In genomic region chr6:167212716-167213011, GRCh38 we compare ENCODE assay signal across 17 cellular contexts. TPM values are rescaled to one million over a fixed set of nuclear protein-coding genes. Genes with fewer than 3 reads are reported as not detected.
DNase-seq lines count a peak whose midpoint lies in the region; ATAC-seq and TF ChIP-seq lines count a peak whose summit lies in the region.
"Had no signal": no experiment of that assay in that cellular context is flagged by ENCODE, and none has a peak within 500 bp of the region (broad histone marks: within the 10 kb centered on the region; RNA-seq: fewer than 3 reads in every experiment).

No MANE protein-coding gene starts in this region.

- TF ChIP-seq CTCF in neural cell (IDR thresholded peaks at IDR 0.05; ENCODE audit: poor library complexity, severe bottlenecking) = no peak

- H3K4me3 Mint-ChIP-seq in activated CD4-positive, alpha-beta memory T cell treated with anti-CD3 and anti-CD28 coated beads for 36 hours = no peak overlapping the region
- H3K4me3 Mint-ChIP-seq in activated CD4-positive, alpha-beta memory T cell treated with anti-CD3 and anti-CD28 coated beads, Interleukin-2, amount 10 ng/mL, durations not matched to agents 7 days and 5 days = no peak overlapping the region
- H3K4me3 Mint-ChIP-seq: mesothelial cell of epicardium, WTC11 had no signal

- H3K36me3 ChIP-seq in neural cell (ENCODE audit: insufficient read depth, low read length) = no peaks in the 10 kb centered on the region

- POLR2A ChIA-PET in activated CD4-positive, alpha-beta memory T cell treated with anti-CD3 and anti-CD28 coated beads for 36 hours (lab: Charles Lee) = interaction anchor here (0.8 kb wide), 1 partner anchor 138 kb away, joined by 3 read pairs; no protein-coding TSS in a partner anchor
- POLR2A ChIA-PET in activated CD4-positive, alpha-beta memory T cell treated with anti-CD3 and anti-CD28 coated beads, Interleukin-2, amount 10 ng/mL, durations not matched to agents 7 days and 5 days (lab: Charles Lee) = no interaction called here

- H3K4me3 ChIP-seq in neural cell (ENCODE audit: low read length) = no peak overlapping the region

- no peaks in the 10 kb centered on the region for H4K20me1 ChIP-seq in neural cell (ENCODE audit: insufficient read depth)

- H3K27me3 ChIP-seq in neural cell (ENCODE audit: insufficient read depth, low read depth, low read length) = no peaks in the 10 kb centered on the region

- H3F3A ChIP-seq in neural cell (ENCODE audit: insufficient read depth, low read length, poor library complexity, severe bottlenecking) = no peaks in the 10 kb centered on the region

- H3K36me3 Mint-ChIP-seq in activated CD4-positive, alpha-beta memory T cell treated with anti-CD3 and anti-CD28 coated beads for 36 hours = no peaks in the 10 kb centered on the region
- H3K36me3 Mint-ChIP-seq in activated CD4-positive, alpha-beta memory T cell treated with anti-CD3 and anti-CD28 coated beads, Interleukin-2, amount 10 ng/mL, durations not matched to agents 7 days and 5 days (ENCODE audit: low read depth) = no peaks in the 10 kb centered on the region
- H3K36me3 Mint-ChIP-seq: mesothelial cell of epicardium, WTC11 had no signal

- peak overlapping the region; percentile 28 for H3K27ac ChIP-seq in neural cell (ENCODE audit: low read length)

- TF ChIP-seq RAD21 in neural cell (conservative IDR thresholded peaks at IDR 0.05) = no peak

- in situ Hi-C loops in G401 (cut with HindIII; ENCODE audit: low sequenced_read_pairs) = no loop called here

- peaks cover 6% of the 10 kb centered on the region for H3K4me1 Mint-ChIP-seq in activated CD4-positive, alpha-beta memory T cell treated with anti-CD3 and anti-CD28 coated beads for 36 hours (ENCODE audit: low read depth)
- H3K4me1 Mint-ChIP-seq in activated CD4-positive, alpha-beta memory T cell treated with anti-CD3 and anti-CD28 coated beads, Interleukin-2, amount 10 ng/mL, durations not matched to agents 7 days and 5 days = peaks cover 5% of the 10 kb centered on the region

- ATAC-seq in GM21717 (IDR thresholded peaks at IDR 0.05; ENCODE audit: unreplicated experiment) (peak; percentile 86), HG03066 (IDR thresholded peaks at IDR 0.05; ENCODE audit: low read depth, unreplicated experiment) (peak; percentile 50)
- ATAC-seq: WTC11 had no signal

- intact Hi-C loops in activated CD4-positive, alpha-beta memory T cell treated with anti-CD3 and anti-CD28 coated beads for 36 hours (cut with micrococcal nuclease) = loop anchor here (2.0 kb wide), 1 partner anchor 140 kb away; no protein-coding TSS in a partner anchor

- H3K9me3 ChIP-seq in neural cell (ENCODE audit: low read length) = no peaks in the 10 kb centered on the region

- H3K27ac Mint-ChIP-seq in activated CD4-positive, alpha-beta memory T cell treated with anti-CD3 and anti-CD28 coated beads for 36 hours = no peak overlapping the region
- no peak overlapping the region for H3K27ac Mint-ChIP-seq in activated CD4-positive, alpha-beta memory T cell treated with anti-CD3 and anti-CD28 coated beads, Interleukin-2, amount 10 ng/mL, durations not matched to agents 7 days and 5 days
- H3K27ac Mint-ChIP-seq: mesothelial cell of epicardium, WTC11 had no signal

- no peak for TF ChIP-seq EP300 in neural cell (conservative IDR thresholded peaks at IDR 0.05; ENCODE audit: poor library complexity, severe bottlenecking)

- no peaks in the 10 kb centered on the region for H3K79me2 ChIP-seq in neural cell (replicated peaks; ENCODE audit: insufficient read depth, low read length)

- no peak overlapping the region for H3K4me2 ChIP-seq in neural cell (ENCODE audit: low read length)

- CTCF ChIA-PET in activated CD4-positive, alpha-beta memory T cell treated with anti-CD3 and anti-CD28 coated beads for 36 hours (lab: Charles Lee) = interaction anchor here (0.7 kb wide), 1 partner anchor 139 kb away, joined by 4 read pairs; no protein-coding TSS in a partner anchor
- CTCF ChIA-PET in activated CD4-positive, alpha-beta memory T cell treated with anti-CD3 and anti-CD28 coated beads, Interleukin-2, amount 10 ng/mL, durations not matched to agents 7 days and 5 days (lab: Charles Lee) = no interaction called here

- H3K9me2 ChIP-seq in neural cell (ENCODE audit: insufficient read depth, low read length) = no peaks in the 10 kb centered on the region

- peaks cover 1% of the 10 kb centered on the region for H3K27me3 Mint-ChIP-seq in activated CD4-positive, alpha-beta memory T cell treated with anti-CD3 and anti-CD28 coated beads for 36 hours
- peaks cover 6% of the 10 kb centered on the region for H3K27me3 Mint-ChIP-seq in activated CD4-positive, alpha-beta memory T cell treated with anti-CD3 and anti-CD28 coated beads, Interleukin-2, amount 10 ng/mL, durations not matched to agents 7 days and 5 days

- DNase-seq in activated CD4-positive, alpha-beta memory T cell treated with anti-CD3 and anti-CD28 coated beads for 36 hours = peak; percentile 35
- DNase-seq in activated CD4-positive, alpha-beta memory T cell treated with anti-CD3 and anti-CD28 coated beads, Interleukin-2, amount 10 ng/mL, durations not matched to agents 7 days and 5 days = no peak
- DNase-seq in AML-193 (lab: John Stamatoyannopoulos, UW) = no peak
- no peak for DNase-seq in glomerular visceral epithelial cell (ENCODE audit: extremely low spot score)
- no peak for DNase-seq in G401 (ENCODE audit: low spot score)
- DNase-seq: 8988T; activated T-cell treated with anti-CD3 and anti-CD28 coated beads, Interleukin-2, amount 50 U/mL, for 1 hour; NK-92 treated with Interleukin-12 subunit alpha and Interleukin-12 subunit beta, amount 100 ng/mL, for 24 hours; trophoblast cell had no signal

- no peak overlapping the region for H2AFZ ChIP-seq in neural cell (ENCODE audit: low read depth, low read length)

- H3K9me3 Mint-ChIP-seq in activated CD4-positive, alpha-beta memory T cell treated with anti-CD3 and anti-CD28 coated beads for 36 hours = no peaks in the 10 kb centered on the region
- no peaks in the 10 kb centered on the region for H3K9me3 Mint-ChIP-seq in activated CD4-positive, alpha-beta memory T cell treated with anti-CD3 and anti-CD28 coated beads, Interleukin-2, amount 10 ng/mL, durations not matched to agents 7 days and 5 days
- H3K9me3 Mint-ChIP-seq: mesothelial cell of epicardium, WTC11 had no signal

- H3K9ac ChIP-seq in neural cell (ENCODE audit: low read length) = no peak overlapping the region

TF ChIP-seq in neural cell, 6 proteins besides CTCF, POLR2A, EP300 and RAD21:
- TF ChIP-seq EZH2 (IDR thresholded peaks at IDR 0.05; ENCODE audit: borderline replicate concordance, insufficient read depth, low read length, poor library complexity, severe bottlenecking) (no peak), TAF1 (IDR thresholded peaks at IDR 0.05; ENCODE audit: low read depth) (no peak), REST (IDR thresholded peaks at IDR 0.05; ENCODE audit: borderline replicate concordance) (no peak), MXI1 (conservative IDR thresholded peaks at IDR 0.05; ENCODE audit: poor library complexity, severe bottlenecking) (no peak), SMC3 (conservative IDR thresholded peaks at IDR 0.05; ENCODE audit: poor library complexity) (no peak), POLR2AphosphoS5 (IDR thresholded peaks at IDR 0.05) (no peak)

RNA-seq across cellular contexts. Expression of gene GPR31, which starts 54.9 kb away (rescaled TPM):
- total RNA-seq in activated CD4-positive, alpha-beta memory T cell treated with anti-CD3 and anti-CD28 coated beads for 36 hours = not detected
- total RNA-seq in activated CD4-positive, alpha-beta memory T cell treated with anti-CD3 and anti-CD28 coated beads, Interleukin-2, amount 10 ng/mL, durations not matched to agents 7 days and 5 days = not detected
- polyA plus RNA-seq in neural cell = not detected in 2 replicates
- not detected in 2 replicates for polyA minus RNA-seq in neural cell
- not detected in 2 replicates for total RNA-seq in G401 (2014; rRNA removed; shearing (Covaris generic))
- total RNA-seq: astrocyte, dermis microvascular lymphatic vessel endothelial cell, mesothelial cell of epicardium, osteocyte, WTC11 had no signal
